ENCODE assay signal across 14 cellular contexts in genomic region chr3:183185696-183186095, GRCh38. TPM values are rescaled to one million over a fixed set of nuclear protein-coding genes. Genes with fewer than 3 reads are reported as not detected.
DNase-seq lines count a peak whose midpoint lies in the region; ATAC-seq and TF ChIP-seq lines count a peak whose summit lies in the region.
"Had no signal": no experiment of that assay in that cellular context is flagged by ENCODE, and none has a peak within 500 bp of the region (broad histone marks: within the 10 kb centered on the region; RNA-seq: fewer than 3 reads in every experiment).

No MANE protein-coding gene starts in this region.

- in situ Hi-C loops in KBM-7 (cut with MboI; ENCODE audit: low pct_unique_long_range_greater_than_20kb, low sequenced_read_pairs): loop anchor here (25.0 kb wide), 1 partner anchor 202 kb away; no protein-coding TSS in a partner anchor

- DNase-seq in DMS53 (lab: John Stamatoyannopoulos, UW) (peak; percentile 26), KBM-7 (peak; percentile 37), kidney glomerular epithelial cell (lab: John Stamatoyannopoulos, UW) (peak; percentile 39), substantia nigra (lab: John Stamatoyannopoulos, UW) (no peak), glutamatergic neuron (no peak), left ventricle myocardium superior (no peak), GM10248 (ENCODE audit: extremely low spot score) (no peak)
- DNase-seq in activated naive CD8-positive, alpha-beta T cell treated with anti-CD3 and anti-CD28 coated beads for 36 hours: no peak
- DNase-seq: occipital lobe, SHP77 treated with DMSO at 0.1 percent for 48 hours had no signal

- no peaks in the 10 kb centered on the region for H3K27me3 Mint-ChIP-seq in activated naive CD8-positive, alpha-beta T cell treated with anti-CD3 and anti-CD28 coated beads for 36 hours
- peaks cover 4% of the 10 kb centered on the region for H3K27me3 Mint-ChIP-seq in glutamatergic neuron (ENCODE audit: unreplicated experiment)

- no peak for ATAC-seq in left ventricle myocardium superior
- ATAC-seq: HCT116 had no signal

- TF ChIP-seq CTCF in glutamatergic neuron (IDR thresholded peaks at IDR 0.05; ENCODE audit: partially characterized antibody, unreplicated experiment) (no peak), GM10248 (IDR thresholded peaks at IDR 0.05; ENCODE audit: control extremely low read depth, extremely low read depth, low read depth, missing control alignments) (no peak)

- intact Hi-C loops in left ventricle myocardium superior (cut with micrococcal nuclease): loop anchor here (2.0 to 10.0 kb wide), 2 partner anchors 61 to 197 kb away; no protein-coding TSS in a partner anchor

- H3K27ac Mint-ChIP-seq in activated naive CD8-positive, alpha-beta T cell treated with anti-CD3 and anti-CD28 coated beads for 36 hours: peak overlapping the region; percentile 69
- no peak overlapping the region for H3K27ac Mint-ChIP-seq in glutamatergic neuron (ENCODE audit: unreplicated experiment)
- H3K27ac Mint-ChIP-seq: activated T-helper 1 cell treated with anti-CD3 and anti-CD28 coated beads, Interleukin-12 subunit alpha, Interleukin-12 subunit beta, Interleukin-2, Interleukin-4 antibody, amounts not matched to agents 30 ng/mL and 10 ng/mL and 1 ng/mL, durations not matched to agents 14 hours and 24 hours and 36 hours had no signal

- H3K4me1 Mint-ChIP-seq in activated naive CD8-positive, alpha-beta T cell treated with anti-CD3 and anti-CD28 coated beads for 36 hours: peaks cover 15% of the 10 kb centered on the region
- peaks cover 1% of the 10 kb centered on the region for H3K4me1 Mint-ChIP-seq in glutamatergic neuron (ENCODE audit: low read depth, unreplicated experiment)

- CTCF ChIA-PET in GM10248 (lab: Yijun Ruan, JAX): interaction anchor here (0.7 to 7.4 kb wide), 13 partner anchors 9 to 294 kb away, joined by 3 to 144 read pairs (median 4); partner anchors contain the start of gene LAMP3

- H3K27ac ChIP-seq in substantia nigra (ENCODE audit: low read depth, low read length, poor library complexity, severe bottlenecking): no peak overlapping the region

- POLR2A ChIA-PET in GM10248 (lab: Yijun Ruan, JAX): no interaction called here

- H3K9me3 Mint-ChIP-seq in activated naive CD8-positive, alpha-beta T cell treated with anti-CD3 and anti-CD28 coated beads for 36 hours: no peaks in the 10 kb centered on the region
- peaks cover 1% of the 10 kb centered on the region for H3K9me3 Mint-ChIP-seq in glutamatergic neuron (ENCODE audit: unreplicated experiment)
- H3K9me3 Mint-ChIP-seq: activated T-helper 1 cell treated with anti-CD3 and anti-CD28 coated beads, Interleukin-12 subunit alpha, Interleukin-12 subunit beta, Interleukin-2, Interleukin-4 antibody, amounts not matched to agents 30 ng/mL and 10 ng/mL and 1 ng/mL, durations not matched to agents 14 hours and 24 hours and 36 hours; IgD-negative memory B cell had no signal

- no peaks in the 10 kb centered on the region for H3K36me3 Mint-ChIP-seq in activated naive CD8-positive, alpha-beta T cell treated with anti-CD3 and anti-CD28 coated beads for 36 hours
- H3K36me3 Mint-ChIP-seq in glutamatergic neuron (ENCODE audit: unreplicated experiment): no peaks in the 10 kb centered on the region
- H3K36me3 Mint-ChIP-seq: IgD-negative memory B cell had no signal

- H3K4me3 Mint-ChIP-seq in activated naive CD8-positive, alpha-beta T cell treated with anti-CD3 and anti-CD28 coated beads for 36 hours: no peak overlapping the region
- H3K4me3 Mint-ChIP-seq in glutamatergic neuron (ENCODE audit: unreplicated experiment): no peak overlapping the region
- H3K4me3 Mint-ChIP-seq: activated T-helper 1 cell treated with anti-CD3 and anti-CD28 coated beads, Interleukin-12 subunit alpha, Interleukin-12 subunit beta, Interleukin-2, Interleukin-4 antibody, amounts not matched to agents 30 ng/mL and 10 ng/mL and 1 ng/mL, durations not matched to agents 14 hours and 24 hours and 36 hours; IgD-negative memory B cell had no signal

RNA-seq across cellular contexts. Expression of gene LAMP3, which starts 23.2 kb away (rescaled TPM):
- 10 to 100 TPM; 10.8 to 10.9 TPM for total RNA-seq in activated naive CD8-positive, alpha-beta T cell treated with anti-CD3 and anti-CD28 coated beads for 36 hours
- total RNA-seq in glutamatergic neuron (ENCODE audit: unreplicated experiment) (1.4 TPM), left ventricle myocardium superior (not detected)
- total RNA-seq: frontal cortex, occipital lobe had no signal

Comparison
In these comparisons a context has a peak if more than half of its experiments do, and no peak if none do; other contexts are left out.
1. DNase-seq: peak in DMS53 (single experiment), KBM-7 (single experiment) and kidney glomerular epithelial cell (single experiment); none in activated naive CD8-positive, alpha-beta T cell treated with anti-CD3 and anti-CD28 coated beads for 36 hours (single experiment), substantia nigra (0 of 49), glutamatergic neuron (single experiment), left ventricle myocardium superior (single experiment) and GM10248 (single experiment).